Comparison of ENCODE assay signal across 26 cellular contexts in the genomic region with DNA sequence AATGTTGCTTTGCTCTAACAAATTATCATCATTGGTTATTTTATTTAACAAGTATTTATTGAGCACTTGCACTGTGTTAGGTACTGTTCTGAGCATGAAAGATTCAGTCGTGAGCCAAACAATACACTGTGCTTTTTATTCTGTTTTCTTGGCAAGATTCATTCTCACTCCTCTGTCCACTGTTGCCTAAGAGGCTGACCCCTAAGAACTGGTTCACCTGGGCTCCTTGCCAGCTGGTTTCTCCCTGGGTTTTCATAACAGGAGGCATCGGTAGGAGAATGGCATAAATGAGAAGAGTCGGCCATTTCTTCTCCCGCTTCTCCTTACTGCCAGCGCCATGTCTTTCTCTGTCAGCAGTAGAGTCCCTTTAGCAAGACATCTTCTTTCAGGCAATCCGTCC.
DNase-seq lines count a peak whose midpoint lies in the region; ATAC-seq and TF ChIP-seq lines count a peak whose summit lies in the region.
"Had no signal": no experiment of that assay in that cellular context is flagged by ENCODE, and none has a peak within 500 bp of the region (broad histone marks: within the 10 kb centered on the region; RNA-seq: fewer than 3 reads in every experiment).

No MANE protein-coding gene starts in this region.

- TF ChIP-seq POLR2A in testis (IDR thresholded peaks at IDR 0.05) (no peak), lower leg skin (IDR thresholded peaks at IDR 0.05) (no peak)

- no peaks in the 10 kb centered on the region for H3K9me2 ChIP-seq in GM23338 (ENCODE audit: insufficient read depth)

- H3K36me3 Mint-ChIP-seq in GM23338 (ENCODE audit: low read depth): no peaks in the 10 kb centered on the region
- H3K36me3 Mint-ChIP-seq: CD4-positive, alpha-beta memory T cell had no signal

- no peaks in the 10 kb centered on the region for H3K9me3 ChIP-seq in testis
- H3K9me3 ChIP-seq: SJSA1 had no signal

- H3K79me2 ChIP-seq in GM23338 (replicated peaks; ENCODE audit: insufficient read depth): no peaks in the 10 kb centered on the region

- H3K27me3 ChIP-seq in GM23338 (ENCODE audit: insufficient read depth) (no peaks in the 10 kb centered on the region), testis (no peaks in the 10 kb centered on the region)
- H3K27me3 ChIP-seq: SJSA1 had no signal

- H2AFZ ChIP-seq in GM23338: 0 out of 2 replicates have a peak overlapping the region, but pooled peaks have one; percentile 69

- intact Hi-C loops in testis (cut with DNase I; ENCODE audit: low total_unique reads): no loop called here
- intact Hi-C loops in lower leg skin (cut with DNase I; ENCODE audit: low total_unique reads): no loop called here

- no peaks in the 10 kb centered on the region for H3K9me3 Mint-ChIP-seq in GM23338
- H3K9me3 Mint-ChIP-seq: CD4-positive, alpha-beta memory T cell had no signal

- no peaks in the 10 kb centered on the region for H3F3A ChIP-seq in GM23338 (replicated peaks; ENCODE audit: low read depth)

- no peak overlapping the region for H3K27ac Mint-ChIP-seq in GM23338

- H3K4me3 Mint-ChIP-seq in GM23338: no peak overlapping the region
- H3K4me3 Mint-ChIP-seq: CD4-positive, alpha-beta memory T cell had no signal

- no peak overlapping the region for H3K27ac ChIP-seq in GM23338 (ENCODE audit: low read depth)
- H3K27ac ChIP-seq in testis: no peak overlapping the region
- H3K27ac ChIP-seq: HL-60, SJSA1 had no signal

- DNase-seq in GM23338 (ENCODE audit: low spot score): no peak
- peak; percentile 38 to 65 for DNase-seq in cardiac fibroblast (ENCODE audit: low read depth in 2 of 2)
- peak; percentile 9 for DNase-seq in fibroblast of the aortic adventitia (ENCODE audit: low read depth)
- DNase-seq in testis: peak; percentile 61
- no peak for DNase-seq in activated T-cell treated with anti-CD3 and anti-CD28 coated beads, Interleukin-2, amount 50 U/mL, for 48 hours
- DNase-seq in lower leg skin (ENCODE audit: low spot score in 2 of 2): no peak
- DNase-seq: C1 segment of cervical spinal cord; CD4-positive, alpha-beta memory T cell; COR-L47; DMS79; EL; GDM1; H7; MV-4-11; NCI-H1105 treated with DMSO at 0.1 percent for 48 hours; NCI-H146; NCI-H1930; NCI-H2107; NCI-H524; NCI-H774; PC-3 had no signal

- ATAC-seq in GM23338: no peak
- no peak for ATAC-seq in GM18861 (IDR thresholded peaks at IDR 0.05; ENCODE audit: unreplicated experiment)
- ATAC-seq: GM12878, PC-3, Right ventricle myocardium inferior had no signal

- no peaks in the 10 kb centered on the region for H3K36me3 ChIP-seq in GM23338 (ENCODE audit: insufficient read depth)
- H3K36me3 ChIP-seq in testis (ENCODE audit: low read depth, missing control alignments): no peaks in the 10 kb centered on the region
- H3K36me3 ChIP-seq: SJSA1 had no signal

- H3K4me2 ChIP-seq in GM23338: no peak overlapping the region

- H4K20me1 ChIP-seq in GM23338 (replicated peaks; ENCODE audit: insufficient read depth): no peaks in the 10 kb centered on the region

- H3K4me3 ChIP-seq in GM23338 (no peak overlapping the region), cardiac fibroblast (replicated peaks in 1 of 2; ENCODE audit: low read depth in 2 of 2, low read length in 2 of 2) (no peak overlapping the region), fibroblast of the aortic adventitia (ENCODE audit: low read depth, low read length) (no peak overlapping the region), testis (no peak overlapping the region), lower leg skin (ENCODE audit: low read depth, poor library complexity, severe bottlenecking) (no peak overlapping the region)
- H3K4me3 ChIP-seq: GM12878, SJSA1 had no signal

- H3K4me1 Mint-ChIP-seq in GM23338: no peaks in the 10 kb centered on the region
- H3K4me1 Mint-ChIP-seq: CD4-positive, alpha-beta memory T cell had no signal

- 63 to 68% methylated on average over 6 of the region's 6 CpGs for WGBS in testis, 2 donors
- 84 to 87% methylated on average over 6 of the region's 6 CpGs for WGBS in lower leg skin, 2 donors

- TF ChIP-seq CTCF in GM23338 (conservative IDR thresholded peaks at IDR 0.05; ENCODE audit: low read depth in 2 of 2) (no peak), cardiac fibroblast (IDR thresholded peaks at IDR 0.05; ENCODE audit: low read depth, low read length) (no peak), fibroblast of the aortic adventitia (IDR thresholded peaks at IDR 0.05; ENCODE audit: insufficient read depth, low read length) (no peak), testis (IDR thresholded peaks at IDR 0.05) (no peak), lower leg skin (IDR thresholded peaks at IDR 0.05) (no peak)

- no peaks in the 10 kb centered on the region for H3K27me3 Mint-ChIP-seq in GM23338 (ENCODE audit: insufficient read depth, low read depth, poor library complexity)
- H3K27me3 Mint-ChIP-seq: CD4-positive, alpha-beta memory T cell had no signal

- H3K4me1 ChIP-seq in GM23338 (ENCODE audit: insufficient read depth) (no peaks in the 10 kb centered on the region), testis (no peaks in the 10 kb centered on the region)

TF ChIP-seq in GM23338, 12 proteins besides CTCF, POLR2A, EP300 and RAD21:
- no peak for TF ChIP-seq CREB1 (CRISPR knock-in tag; IDR thresholded peaks at IDR 0.05; ENCODE audit: low read depth)
- no peak for TF ChIP-seq STAT1 (IDR thresholded peaks at IDR 0.05; ENCODE audit: unreplicated experiment)
- no peak for TF ChIP-seq ZNF331 (CRISPR knock-in tag; IDR thresholded peaks at IDR 0.05; ENCODE audit: low read depth)
- TF ChIP-seq, protein P1, sequence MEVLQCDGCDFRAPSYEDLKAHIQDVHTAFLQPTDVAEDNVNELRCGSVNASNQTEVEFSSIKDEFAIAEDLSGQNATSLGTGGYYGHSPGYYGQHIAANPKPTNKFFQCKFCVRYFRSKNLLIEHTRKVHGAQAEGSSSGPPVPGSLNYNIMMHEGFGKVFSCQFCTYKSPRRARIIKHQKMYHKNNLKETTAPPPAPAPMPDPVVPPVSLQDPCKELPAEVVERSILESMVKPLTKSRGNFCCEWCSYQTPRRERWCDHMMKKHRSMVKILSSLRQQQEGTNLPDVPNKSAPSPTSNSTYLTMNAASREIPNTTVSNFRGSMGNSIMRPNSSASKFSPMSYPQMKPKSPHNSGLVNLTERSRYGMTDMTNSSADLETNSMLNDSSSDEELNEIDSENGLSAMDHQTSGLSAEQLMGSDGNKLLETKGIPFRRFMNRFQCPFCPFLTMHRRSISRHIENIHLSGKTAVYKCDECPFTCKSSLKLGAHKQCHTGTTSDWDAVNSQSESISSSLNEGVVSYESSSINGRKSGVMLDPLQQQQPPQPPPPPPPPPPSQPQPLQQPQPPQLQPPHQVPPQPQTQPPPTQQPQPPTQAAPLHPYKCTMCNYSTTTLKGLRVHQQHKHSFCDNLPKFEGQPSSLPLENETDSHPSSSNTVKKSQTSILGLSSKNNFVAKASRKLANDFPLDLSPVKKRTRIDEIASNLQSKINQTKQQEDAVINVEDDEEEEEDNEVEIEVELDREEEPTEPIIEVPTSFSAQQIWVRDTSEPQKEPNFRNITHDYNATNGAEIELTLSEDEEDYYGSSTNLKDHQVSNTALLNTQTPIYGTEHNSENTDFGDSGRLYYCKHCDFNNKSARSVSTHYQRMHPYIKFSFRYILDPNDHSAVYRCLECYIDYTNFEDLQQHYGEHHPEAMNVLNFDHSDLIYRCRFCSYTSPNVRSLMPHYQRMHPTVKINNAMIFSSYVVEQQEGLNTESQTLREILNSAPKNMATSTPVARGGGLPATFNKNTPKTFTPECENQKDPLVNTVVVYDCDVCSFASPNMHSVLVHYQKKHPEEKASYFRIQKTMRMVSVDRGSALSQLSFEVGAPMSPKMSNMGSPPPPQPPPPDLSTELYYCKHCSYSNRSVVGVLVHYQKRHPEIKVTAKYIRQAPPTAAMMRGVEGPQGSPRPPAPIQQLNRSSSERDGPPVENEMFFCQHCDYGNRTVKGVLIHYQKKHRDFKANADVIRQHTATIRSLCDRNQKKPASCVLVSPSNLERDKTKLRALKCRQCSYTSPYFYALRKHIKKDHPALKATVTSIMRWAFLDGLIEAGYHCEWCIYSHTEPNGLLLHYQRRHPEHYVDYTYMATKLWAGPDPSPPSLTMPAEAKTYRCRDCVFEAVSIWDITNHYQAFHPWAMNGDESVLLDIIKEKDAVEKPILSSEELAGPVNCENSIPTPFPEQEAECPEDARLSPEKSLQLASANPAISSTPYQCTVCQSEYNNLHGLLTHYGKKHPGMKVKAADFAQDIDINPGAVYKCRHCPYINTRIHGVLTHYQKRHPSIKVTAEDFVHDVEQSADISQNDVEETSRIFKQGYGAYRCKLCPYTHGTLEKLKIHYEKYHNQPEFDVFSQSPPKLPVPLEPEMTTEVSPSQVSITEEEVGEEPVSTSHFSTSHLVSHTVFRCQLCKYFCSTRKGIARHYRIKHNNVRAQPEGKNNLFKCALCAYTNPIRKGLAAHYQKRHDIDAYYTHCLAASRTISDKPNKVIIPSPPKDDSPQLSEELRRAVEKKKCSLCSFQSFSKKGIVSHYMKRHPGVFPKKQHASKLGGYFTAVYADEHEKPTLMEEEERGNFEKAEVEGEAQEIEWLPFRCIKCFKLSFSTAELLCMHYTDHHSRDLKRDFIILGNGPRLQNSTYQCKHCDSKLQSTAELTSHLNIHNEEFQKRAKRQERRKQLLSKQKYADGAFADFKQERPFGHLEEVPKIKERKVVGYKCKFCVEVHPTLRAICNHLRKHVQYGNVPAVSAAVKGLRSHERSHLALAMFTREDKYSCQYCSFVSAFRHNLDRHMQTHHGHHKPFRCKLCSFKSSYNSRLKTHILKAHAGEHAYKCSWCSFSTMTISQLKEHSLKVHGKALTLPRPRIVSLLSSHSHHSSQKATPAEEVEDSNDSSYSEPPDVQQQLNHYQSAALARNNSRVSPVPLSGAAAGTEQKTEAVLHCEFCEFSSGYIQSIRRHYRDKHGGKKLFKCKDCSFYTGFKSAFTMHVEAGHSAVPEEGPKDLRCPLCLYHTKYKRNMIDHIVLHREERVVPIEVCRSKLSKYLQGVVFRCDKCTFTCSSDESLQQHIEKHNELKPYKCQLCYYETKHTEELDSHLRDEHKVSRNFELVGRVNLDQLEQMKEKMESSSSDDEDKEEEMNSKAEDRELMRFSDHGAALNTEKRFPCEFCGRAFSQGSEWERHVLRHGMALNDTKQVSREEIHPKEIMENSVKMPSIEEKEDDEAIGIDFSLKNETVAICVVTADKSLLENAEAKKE (CRISPR knock-in tag; IDR thresholded peaks at IDR 0.05): no peak
- no peak for TF ChIP-seq EZH2phosphoT487 (IDR thresholded peaks at IDR 0.05; ENCODE audit: unreplicated experiment)
- no peak for TF ChIP-seq NANOG (IDR thresholded peaks at IDR 0.05; ENCODE audit: borderline replicate concordance)
- no peak for TF ChIP-seq EZH2 (IDR thresholded peaks at IDR 0.05; ENCODE audit: low read depth, unreplicated experiment)
- TF ChIP-seq POLR2AphosphoS5 (IDR thresholded peaks at IDR 0.05; ENCODE audit: low read depth): no peak

Comparison
In these comparisons a context has a peak if more than half of its experiments do, and no peak if none do; other contexts are left out.
1. DNase-seq: peak in cardiac fibroblast (2 of 2), fibroblast of the aortic adventitia (single experiment) and testis (single experiment); none in GM23338 (single experiment), activated T-cell treated with anti-CD3 and anti-CD28 coated beads, Interleukin-2, amount 50 U/mL, for 48 hours (0 of 2) and lower leg skin (0 of 2).